11 cellular contexts compared by ENCODE assay signal in genomic region chr18:79952996-79953559, GRCh38. TPM values are rescaled to one million over a fixed set of nuclear protein-coding genes. Genes with fewer than 3 reads are reported as not detected.
DNase-seq lines count a peak whose midpoint lies in the region; ATAC-seq and TF ChIP-seq lines count a peak whose summit lies in the region.
"Had no signal": no experiment of that assay in that cellular context is flagged by ENCODE, and none has a peak within 500 bp of the region (broad histone marks: within the 10 kb centered on the region; RNA-seq: fewer than 3 reads in every experiment).

No MANE protein-coding gene starts in this region.

- H2AK5ac ChIP-seq in mesenchymal stem cell (ENCODE audit: low read length, severe bottlenecking) = no peak overlapping the region

- H2BK5ac ChIP-seq in mesenchymal stem cell (ENCODE audit: low read depth, low read length, poor library complexity, severe bottlenecking) = no peak overlapping the region

- peak overlapping the region; percentile 49 for H3K4me3 Mint-ChIP-seq in activated T-helper 1 cell treated with anti-CD3 and anti-CD28 coated beads, Interleukin-12 subunit alpha, Interleukin-12 subunit beta, Interleukin-2, Interleukin-4 antibody, amounts not matched to agents 30 ng/mL and 10 ng/mL and 1 ng/mL, durations not matched to agents 14 hours and 24 hours and 36 hours
- no peak overlapping the region for H3K4me3 Mint-ChIP-seq in activated CD8-positive, alpha-beta T cell treated with anti-CD3 and anti-CD28 coated beads for 36 hours

- CTCF ChIA-PET in activated CD8-positive, alpha-beta T cell treated with anti-CD3 and anti-CD28 coated beads for 36 hours (lab: Charles Lee) = interaction anchor here (1.1 kb wide), 1 partner anchor 13 kb away, joined by 3 read pairs; no protein-coding TSS in a partner anchor

- H3K9me3 ChIP-seq in mesenchymal stem cell (ENCODE audit: control insufficient read depth, low read length) (no peaks in the 10 kb centered on the region), stomach (no peaks in the 10 kb centered on the region)

- no peak overlapping the region for H3K4me3 ChIP-seq in mesenchymal stem cell (ENCODE audit: insufficient read depth in 1 of 2, low read depth in 1 of 2, low read length in 2 of 2)
- H3K4me3 ChIP-seq in stomach = no peak overlapping the region
- no peak overlapping the region for H3K4me3 ChIP-seq in foreskin fibroblast (ENCODE audit: low read depth in 1 of 2, low read length in 2 of 2)

- peak overlapping the region; percentile 44 for H3K27ac Mint-ChIP-seq in activated T-helper 1 cell treated with anti-CD3 and anti-CD28 coated beads, Interleukin-12 subunit alpha, Interleukin-12 subunit beta, Interleukin-2, Interleukin-4 antibody, amounts not matched to agents 30 ng/mL and 10 ng/mL and 1 ng/mL, durations not matched to agents 14 hours and 24 hours and 36 hours
- no peak overlapping the region for H3K27ac Mint-ChIP-seq in activated CD8-positive, alpha-beta T cell treated with anti-CD3 and anti-CD28 coated beads for 36 hours

- TF ChIP-seq CTCF in stomach (IDR thresholded peaks at IDR 0.05) (no peak), foreskin fibroblast (IDR thresholded peaks at IDR 0.05; ENCODE audit: low read depth, low read length) (no peak)
- TF ChIP-seq CTCF in activated CD8-positive, alpha-beta T cell treated with anti-CD3 and anti-CD28 coated beads for 36 hours (IDR thresholded peaks at IDR 0.05) = no peak

- no peak overlapping the region for H3K27ac ChIP-seq in mesenchymal stem cell (ENCODE audit: low read length, poor library complexity, severe bottlenecking)
- H3K27ac ChIP-seq in stomach = no peak overlapping the region

- no peaks in the 10 kb centered on the region for H3K27me3 ChIP-seq in mesenchymal stem cell (ENCODE audit: control insufficient read depth in 1 of 2, insufficient read depth in 1 of 2, low read length in 2 of 2)
- no peaks in the 10 kb centered on the region for H3K27me3 ChIP-seq in stomach

- H4K8ac ChIP-seq in mesenchymal stem cell (ENCODE audit: low read length) = no peak overlapping the region

- H3K4ac ChIP-seq in mesenchymal stem cell (ENCODE audit: low read depth in 1 of 2, low read length in 2 of 2) = peak overlapping the region in 1 of 2 experiments; percentile 13

- no peak overlapping the region for H2BK15ac ChIP-seq in mesenchymal stem cell (ENCODE audit: low read depth, poor library complexity, severe bottlenecking)

- POLR2A ChIA-PET in activated CD8-positive, alpha-beta T cell treated with anti-CD3 and anti-CD28 coated beads for 36 hours (lab: Charles Lee) = interaction anchor here (1.3 kb wide), 1 partner anchor 35 kb away, joined by 3 read pairs; no protein-coding TSS in a partner anchor

- H3K23ac ChIP-seq in mesenchymal stem cell (ENCODE audit: low read length in 2 of 2) = no peak overlapping the region

- no peak overlapping the region for H2BK12ac ChIP-seq in mesenchymal stem cell (ENCODE audit: low read length in 2 of 2)

- intact Hi-C loops in activated T-helper 1 cell treated with anti-CD3 and anti-CD28 coated beads, Interleukin-12 subunit alpha, Interleukin-12 subunit beta, Interleukin-2, Interleukin-4 antibody, amounts not matched to agents 30 ng/mL and 10 ng/mL and 1 ng/mL, durations not matched to agents 14 hours and 24 hours and 36 hours (cut with micrococcal nuclease) = loop anchor here (5.0 to 10.0 kb wide), 2 partner anchors 61 to 558 kb away; partner anchors contain the start of gene NFATC1
- intact Hi-C loops in stomach (cut with DNase I; ENCODE audit: low total_unique reads) = loop anchor here (10.0 kb wide), 1 partner anchor 268 kb away; no protein-coding TSS in a partner anchor
- intact Hi-C loops in activated CD8-positive, alpha-beta T cell treated with anti-CD3 and anti-CD28 coated beads for 36 hours (cut with micrococcal nuclease) = no loop called here

- H3K27me3 Mint-ChIP-seq in activated T-helper 1 cell treated with anti-CD3 and anti-CD28 coated beads, Interleukin-12 subunit alpha, Interleukin-12 subunit beta, Interleukin-2, Interleukin-4 antibody, amounts not matched to agents 30 ng/mL and 10 ng/mL and 1 ng/mL, durations not matched to agents 14 hours and 24 hours and 36 hours (ENCODE audit: insufficient read depth) = no peaks in the 10 kb centered on the region
- H3K27me3 Mint-ChIP-seq in activated CD8-positive, alpha-beta T cell treated with anti-CD3 and anti-CD28 coated beads for 36 hours = no peaks in the 10 kb centered on the region

- 48% methylated on average over 24 of the region's 24 CpGs for WGBS in mesenchymal stem cell
- WGBS in stomach, 5 donors = 77 to 94% (median 85%) methylated on average over 10 to 24 of the region's 24 CpGs

- peaks cover 10% of the 10 kb centered on the region for H3K36me3 Mint-ChIP-seq in activated T-helper 1 cell treated with anti-CD3 and anti-CD28 coated beads, Interleukin-12 subunit alpha, Interleukin-12 subunit beta, Interleukin-2, Interleukin-4 antibody, amounts not matched to agents 30 ng/mL and 10 ng/mL and 1 ng/mL, durations not matched to agents 14 hours and 24 hours and 36 hours (ENCODE audit: low read depth)
- peaks cover 11% of the 10 kb centered on the region for H3K36me3 Mint-ChIP-seq in activated CD8-positive, alpha-beta T cell treated with anti-CD3 and anti-CD28 coated beads for 36 hours (ENCODE audit: low read depth)

- no peak overlapping the region for H4K91ac ChIP-seq in mesenchymal stem cell (ENCODE audit: low read length)

- peak; percentile 62 for DNase-seq in activated effector memory CD4-positive, alpha-beta T cell treated with anti-CD3 and anti-CD28 coated beads, Interleukin-2, amount 50 U/mL, for 16 hours
- DNase-seq in activated effector memory CD4-positive, alpha-beta T cell treated with Interleukin-2 at 50 U/mL for 16 hours = no peak
- no peak for DNase-seq in activated T-helper 1 cell treated with anti-CD3 and anti-CD28 coated beads, Interleukin-12 subunit alpha, Interleukin-12 subunit beta, Interleukin-2, Interleukin-4 antibody, amounts not matched to agents 30 ng/mL and 10 ng/mL and 1 ng/mL, durations not matched to agents 14 hours and 24 hours and 36 hours (ENCODE audit: low spot score)
- peak; percentile 18 for DNase-seq in mesenchymal stem cell
- DNase-seq in stomach = peak; percentile 13
- no peak for DNase-seq in foreskin fibroblast
- no peak for DNase-seq in activated CD8-positive, alpha-beta T cell treated with anti-CD3 and anti-CD28 coated beads for 36 hours
- DNase-seq: NCI-H2171, Right ventricle myocardium superior had no signal

- H3K4me2 ChIP-seq in mesenchymal stem cell (ENCODE audit: low read length, poor library complexity, severe bottlenecking) = no peak overlapping the region

- H3K4me1 ChIP-seq in mesenchymal stem cell (ENCODE audit: control insufficient read depth, insufficient read depth, low read depth, low read length) (peaks cover 27% of the 10 kb centered on the region), stomach (peaks cover 25 to 40% (median 35%) of the 10 kb centered on the region in 4 donors)

- ATAC-seq in GM18907 (IDR thresholded peaks at IDR 0.05; ENCODE audit: unreplicated experiment) = no peak
- ATAC-seq in activated CD8-positive, alpha-beta T cell treated with anti-CD3 and anti-CD28 coated beads for 36 hours = no peak
- ATAC-seq: GM12878 had no signal

- H3K14ac ChIP-seq in mesenchymal stem cell (ENCODE audit: low read length in 2 of 2) = no peak overlapping the region

- H3K9ac ChIP-seq in mesenchymal stem cell (ENCODE audit: low read length) = no peak overlapping the region

- no peak overlapping the region for H2BK120ac ChIP-seq in mesenchymal stem cell (ENCODE audit: low read depth, low read length)

- TF ChIP-seq EP300 in stomach (IDR thresholded peaks at IDR 0.05) = no peak

- H3K4me1 Mint-ChIP-seq in activated T-helper 1 cell treated with anti-CD3 and anti-CD28 coated beads, Interleukin-12 subunit alpha, Interleukin-12 subunit beta, Interleukin-2, Interleukin-4 antibody, amounts not matched to agents 30 ng/mL and 10 ng/mL and 1 ng/mL, durations not matched to agents 14 hours and 24 hours and 36 hours (ENCODE audit: low read depth) = peaks cover 37% of the 10 kb centered on the region
- H3K4me1 Mint-ChIP-seq in activated CD8-positive, alpha-beta T cell treated with anti-CD3 and anti-CD28 coated beads for 36 hours (ENCODE audit: low read depth) = peaks cover 23% of the 10 kb centered on the region

- H3K79me1 ChIP-seq in mesenchymal stem cell (replicated peaks; ENCODE audit: low read length, poor library complexity, severe bottlenecking) = peaks cover 19% of the 10 kb centered on the region

- peak overlapping the region in 1 of 2 experiments; percentile 68 for H3K18ac ChIP-seq in mesenchymal stem cell (ENCODE audit: low read depth in 1 of 2, low read length in 2 of 2)

- H3K9me3 Mint-ChIP-seq in activated T-helper 1 cell treated with anti-CD3 and anti-CD28 coated beads, Interleukin-12 subunit alpha, Interleukin-12 subunit beta, Interleukin-2, Interleukin-4 antibody, amounts not matched to agents 30 ng/mL and 10 ng/mL and 1 ng/mL, durations not matched to agents 14 hours and 24 hours and 36 hours = no peaks in the 10 kb centered on the region
- no peaks in the 10 kb centered on the region for H3K9me3 Mint-ChIP-seq in activated CD8-positive, alpha-beta T cell treated with anti-CD3 and anti-CD28 coated beads for 36 hours

- no peak overlapping the region for H2AFZ ChIP-seq in mesenchymal stem cell (ENCODE audit: low read depth, low read length)

- peaks cover 7 to 11% of the 10 kb centered on the region in 2 experiments for H3K36me3 ChIP-seq in mesenchymal stem cell (ENCODE audit: control insufficient read depth in 1 of 2, insufficient read depth in 2 of 2, low read depth in 1 of 2, low read length in 2 of 2)
- H3K36me3 ChIP-seq in stomach = peaks cover 0 to 11% (median 4%) of the 10 kb centered on the region in 4 donors

- no peak for TF ChIP-seq POLR2A in stomach (IDR thresholded peaks at IDR 0.05)

RNA-seq across cellular contexts. Expression of gene SLC66A2, which starts 1.6 kb away (rescaled TPM):
- total RNA-seq in activated T-helper 1 cell treated with anti-CD3 and anti-CD28 coated beads, Interleukin-12 subunit alpha, Interleukin-12 subunit beta, Interleukin-2, Interleukin-4 antibody, amounts not matched to agents 30 ng/mL and 10 ng/mL and 1 ng/mL, durations not matched to agents 14 hours and 24 hours and 36 hours = 49.2 and 54.6 TPM in 2 replicates
- polyA plus RNA-seq in mesenchymal stem cell (2013, experiment 1 of 2) = 16.2 TPM
- 16.1 TPM for polyA plus RNA-seq in mesenchymal stem cell (2013, experiment 2 of 2)
- total RNA-seq in stomach = 100 to 1,000 TPM in 1 of 5 donors, 10 to 100 TPM in 4; 18.1 to 148 (median 25.5) TPM
- polyA plus RNA-seq in stomach = 10 to 100 TPM; 19.1 to 31.1 (median 20.0) TPM
- total RNA-seq in activated CD8-positive, alpha-beta T cell treated with anti-CD3 and anti-CD28 coated beads for 36 hours = 10 to 100 TPM; 28.2 to 29.7 TPM

RNA-seq across cellular contexts. Expression of gene HSBP1L1, which starts 11.4 kb away (rescaled TPM):
- total RNA-seq in activated T-helper 1 cell treated with anti-CD3 and anti-CD28 coated beads, Interleukin-12 subunit alpha, Interleukin-12 subunit beta, Interleukin-2, Interleukin-4 antibody, amounts not matched to agents 30 ng/mL and 10 ng/mL and 1 ng/mL, durations not matched to agents 14 hours and 24 hours and 36 hours = 9.0 and 10.0 TPM in 2 replicates
- 34.5 TPM for polyA plus RNA-seq in mesenchymal stem cell (2013, experiment 1 of 2)
- 31.5 TPM for polyA plus RNA-seq in mesenchymal stem cell (2013, experiment 2 of 2)
- 10 to 100 TPM in 4 of 5 donors, 1 to 10 TPM in 1; 4.1 to 42.6 (median 23.8) TPM for total RNA-seq in stomach
- polyA plus RNA-seq in stomach = 10 to 100 TPM; 51.6 to 62.3 (median 58.7) TPM
- total RNA-seq in activated CD8-positive, alpha-beta T cell treated with anti-CD3 and anti-CD28 coated beads for 36 hours = 1 to 10 TPM; 5.1 TPM

RNA-seq across cellular contexts. Expression of gene TXNL4A, which starts 35.3 kb away (rescaled TPM):
- total RNA-seq in activated T-helper 1 cell treated with anti-CD3 and anti-CD28 coated beads, Interleukin-12 subunit alpha, Interleukin-12 subunit beta, Interleukin-2, Interleukin-4 antibody, amounts not matched to agents 30 ng/mL and 10 ng/mL and 1 ng/mL, durations not matched to agents 14 hours and 24 hours and 36 hours = 190 and 198 TPM in 2 replicates
- 117 TPM for polyA plus RNA-seq in mesenchymal stem cell (2013, experiment 1 of 2)
- polyA plus RNA-seq in mesenchymal stem cell (2013, experiment 2 of 2) = 121 TPM
- total RNA-seq in stomach = 100 to 1,000 TPM in 1 of 5 donors, 10 to 100 TPM in 4; 12.9 to 146 (median 16.8) TPM
- 100 to 1,000 TPM in 1 of 3 donors, 10 to 100 TPM in 2; 81.7 to 110 (median 97.0) TPM for polyA plus RNA-seq in stomach
- total RNA-seq in activated CD8-positive, alpha-beta T cell treated with anti-CD3 and anti-CD28 coated beads for 36 hours = 100 to 1,000 TPM; 172 to 189 TPM

Comparison
In these comparisons a context has a peak if more than half of its experiments do, and no peak if none do; other contexts are left out.
1. DNase-seq: peak in activated effector memory CD4-positive, alpha-beta T cell treated with anti-CD3 and anti-CD28 coated beads, Interleukin-2, amount 50 U/mL, for 16 hours (single experiment), mesenchymal stem cell (single experiment) and stomach (single experiment); none in activated effector memory CD4-positive, alpha-beta T cell treated with Interleukin-2 at 50 U/mL for 16 hours (single experiment), activated T-helper 1 cell treated with anti-CD3 and anti-CD28 coated beads, Interleukin-12 subunit alpha, Interleukin-12 subunit beta, Interleukin-2, Interleukin-4 antibody, amounts not matched to agents 30 ng/mL and 10 ng/mL and 1 ng/mL, durations not matched to agents 14 hours and 24 hours and 36 hours (single experiment), foreskin fibroblast (0 of 2) and activated CD8-positive, alpha-beta T cell treated with anti-CD3 and anti-CD28 coated beads for 36 hours (single experiment).